Comparison of ENCODE assay signal across 8 cellular contexts in genomic region chr7:102616507-102617125, GRCh38. TPM values are rescaled to one million over a fixed set of nuclear protein-coding genes. Genes with fewer than 3 reads are reported as not detected.
DNase-seq lines count a peak whose midpoint lies in the region; ATAC-seq and TF ChIP-seq lines count a peak whose summit lies in the region.
"Not testable (repeated sequence)": the region's sequence is repeated elsewhere in the genome, so short reads cannot be mapped to it uniquely, and the experiment has no call there.

Gene RASA4, minus strand, starts transcription at chr7:102616756. Its CDS starts 67 bp downstream, at chr7:102616689.

- intact Hi-C loops in heart left ventricle (cut with DNase I); transverse colon (cut with DNase I; ENCODE audit: low total_unique reads): not testable (repeated sequence)

- TF ChIP-seq EP300 in transverse colon (IDR thresholded peaks at IDR 0.05; ENCODE audit: low read depth) = not testable (repeated sequence)

- ATAC-seq in GM21737 (IDR thresholded peaks at IDR 0.05; ENCODE audit: unreplicated experiment) (peak; percentile 72), HG03460 (IDR thresholded peaks at IDR 0.05; ENCODE audit: unreplicated experiment) (peak; percentile 58), heart left ventricle (peak; percentile 87 to 96 (median 94))

- not testable (repeated sequence) for H3K9me3 ChIP-seq in heart left ventricle, transverse colon

- not testable (repeated sequence) for TF ChIP-seq POLR2A in heart left ventricle (IDR thresholded peaks at IDR 0.05); transverse colon (IDR thresholded peaks at IDR 0.05)

- not testable (repeated sequence) for H3K27ac ChIP-seq in heart left ventricle
- peak within 1 kb of the TSS in 2 of 4 donors; percentile 38 to 48 for H3K27ac ChIP-seq in transverse colon

- not testable (repeated sequence) for H3K27me3 ChIP-seq in heart left ventricle, transverse colon

- H3K4me1 ChIP-seq in heart left ventricle, transverse colon: not testable (repeated sequence)

- peak within 1 kb of the TSS; percentile 48 for H3K4me3 ChIP-seq in GM12865 (ENCODE audit: low read depth, low read length)
- H3K4me3 ChIP-seq in heart left ventricle = peak within 1 kb of the TSS in 10 of 12 donors; percentile 41 to 60 (median 54)
- H3K4me3 ChIP-seq in transverse colon = peak within 1 kb of the TSS in 3 of 4 donors; percentile 22 to 50 (median 46)

- not testable (repeated sequence) for H3K36me3 ChIP-seq in heart left ventricle, transverse colon

- H3K4me1 Mint-ChIP-seq in T-helper 2 cell treated with Interferon-gamma antibody and Interleukin-4, amounts not matched to agents 5 μg/mL and 100 μg/mL, for 36 hours (ENCODE audit: low read depth) = not testable (repeated sequence)

- DNase-seq in GM12865 (ENCODE audit: low read depth) = peak; percentile 25
- peak; percentile 32 for DNase-seq in T-helper 2 cell treated with Interferon-gamma antibody and Interleukin-4, amounts not matched to agents 5 μg/mL and 100 μg/mL, for 36 hours (ENCODE audit: low spot score)
- peak; percentile 7 for DNase-seq in astrocyte of the hippocampus (ENCODE audit: low read depth, low spot score)
- DNase-seq in heart left ventricle = peak; percentile 53 to 82 (median 70)
- not testable (repeated sequence) for DNase-seq in occipital lobe (lab: John Stamatoyannopoulos, UW)
- DNase-seq in transverse colon = peak; percentile 25

- H3K27me3 Mint-ChIP-seq in T-helper 2 cell treated with Interferon-gamma antibody and Interleukin-4, amounts not matched to agents 5 μg/mL and 100 μg/mL, for 36 hours (ENCODE audit: low read depth) = not testable (repeated sequence)

- 1 to 2% methylated on average over 16 to 25 of the region's 62 CpGs; no CpG with 5 or more reads in 2 of the 4 donors for WGBS in heart left ventricle, 4 donors
- no CpG with 5 or more reads among the region's 62 CpGs for WGBS in transverse colon (ENCODE audit: low coverage in 1 of 2), 2 donors

- H3K36me3 Mint-ChIP-seq in T-helper 2 cell treated with Interferon-gamma antibody and Interleukin-4, amounts not matched to agents 5 μg/mL and 100 μg/mL, for 36 hours (ENCODE audit: low read depth) = not testable (repeated sequence)

- not testable (repeated sequence) for TF ChIP-seq CTCF in GM12865 (IDR thresholded peaks at IDR 0.05; ENCODE audit: insufficient read depth, low read depth, low read length, missing control alignments); heart left ventricle (IDR thresholded peaks at IDR 0.05); transverse colon (IDR thresholded peaks at IDR 0.05)

- not testable (repeated sequence) for H3K9me3 Mint-ChIP-seq in T-helper 2 cell treated with Interferon-gamma antibody and Interleukin-4, amounts not matched to agents 5 μg/mL and 100 μg/mL, for 36 hours

- not testable (repeated sequence) for H3K27ac Mint-ChIP-seq in T-helper 2 cell treated with Interferon-gamma antibody and Interleukin-4, amounts not matched to agents 5 μg/mL and 100 μg/mL, for 36 hours

- in situ Hi-C loops in transverse colon (cut with MboI; ENCODE audit: low pct_ligation_motif_present in 1 of 4, low pct_unique_long_range_greater_than_20kb in 1 of 4, low sequenced_read_pairs in 3 of 4) = not testable (repeated sequence)

- not testable (repeated sequence) for H3K4me3 Mint-ChIP-seq in T-helper 2 cell treated with Interferon-gamma antibody and Interleukin-4, amounts not matched to agents 5 μg/mL and 100 μg/mL, for 36 hours

RNA-seq across cellular contexts. Expression of gene RASA4, which starts in this region (rescaled TPM):
- 100 to 1,000 TPM in 1 of 9 donors, 10 to 100 TPM in 5, 1 to 10 TPM in 3; 6.3 to 106 (median 14.9) TPM for total RNA-seq in heart left ventricle
- 1 to 10 TPM; 8.1 to 9.4 TPM for polyA plus RNA-seq in heart left ventricle
- 30.4 TPM for total RNA-seq in occipital lobe
- 10 to 100 TPM; 10.9 to 97.3 (median 30.7) TPM for total RNA-seq in transverse colon
